In the genomic region with DNA sequence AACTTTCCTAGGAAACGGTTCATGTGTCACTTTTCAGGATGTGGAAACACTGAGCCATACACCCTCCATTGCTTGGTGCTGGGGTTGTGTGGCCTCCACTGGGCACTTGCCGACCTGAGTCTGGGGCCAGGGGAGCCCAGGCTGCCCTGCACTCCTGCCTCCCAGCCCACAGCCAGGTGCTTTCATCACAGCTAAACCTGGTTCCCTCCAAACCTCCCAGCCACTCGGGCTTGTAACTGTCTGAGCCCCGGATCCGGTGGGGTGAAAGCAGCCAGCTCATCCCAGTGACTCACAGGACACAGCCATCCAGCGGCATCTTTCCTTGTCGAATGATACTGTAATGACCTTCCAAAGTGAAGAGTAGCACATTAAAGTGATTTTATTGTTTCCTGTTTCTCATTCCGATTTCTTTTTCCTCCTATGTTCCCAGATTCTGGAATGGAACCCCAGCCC, we compare ENCODE assay signal across 10 cellular contexts. TPM values are rescaled to one million over a fixed set of nuclear protein-coding genes. Genes with fewer than 3 reads are reported as not detected.
A peak's percentile ranks its signal among the peaks of the same experiment; 100 is the strongest.
DNase-seq lines count a peak whose midpoint lies in the region; ATAC-seq and TF ChIP-seq lines count a peak whose summit lies in the region.
"Had no signal": no experiment of that assay in that cellular context is flagged by ENCODE, and none has a peak within 500 bp of the region (broad histone marks: within the 10 kb centered on the region; RNA-seq: fewer than 3 reads in every experiment).

No MANE protein-coding gene starts in this region.

- H3K27me3 Mint-ChIP-seq in activated CD8-positive, alpha-beta memory T cell treated with anti-CD3 and anti-CD28 coated beads, Interleukin-2, amount 10 ng/mL, durations not matched to agents 7 days and 5 days = no peaks in the 10 kb centered on the region

- H3K27me3 ChIP-seq in esophagus squamous epithelium = no peaks in the 10 kb centered on the region

- TF ChIP-seq CTCF in esophagus squamous epithelium (IDR thresholded peaks at IDR 0.05) = no peak

- H3K4me3 ChIP-seq in esophagus squamous epithelium = no peak overlapping the region
- H3K4me3 ChIP-seq: mucosa of descending colon had no signal

- intact Hi-C loops in esophagus squamous epithelium (cut with DNase I) = no loop called here

- DNase-seq in activated CD8-positive, alpha-beta memory T cell treated with anti-CD3 and anti-CD28 coated beads, Interleukin-2, amount 10 ng/mL, durations not matched to agents 7 days and 5 days = no peak
- DNase-seq in activated CD8-positive, alpha-beta memory T cell treated with anti-CD3 and anti-CD28 coated beads, Interleukin-2, amount 50 U/mL, for 48 hours = no peak
- DNase-seq in RKO (ENCODE audit: low spot score) (peak; percentile 84), esophagus squamous epithelium (lab: John Stamatoyannopoulos, UW) (no peak), NCI-H1105 (lab: John Stamatoyannopoulos, UW) (no peak)
- DNase-seq in stimulated activated CD8-positive, alpha-beta memory T cell treated with anti-CD3 and anti-CD28 coated beads, Interleukin-4, amount 100 ng/mL, for 48 hours = peak; percentile 23
- DNase-seq: NCI-H1048 had no signal

- H3K4me1 Mint-ChIP-seq in activated CD8-positive, alpha-beta memory T cell treated with anti-CD3 and anti-CD28 coated beads, Interleukin-2, amount 10 ng/mL, durations not matched to agents 7 days and 5 days = peaks cover 28% of the 10 kb centered on the region

- ATAC-seq in activated CD8-positive, alpha-beta memory T cell treated with anti-CD3 and anti-CD28 coated beads, Interleukin-2, amount 10 ng/mL, durations not matched to agents 7 days and 5 days = no peak
- ATAC-seq in GM19467 (IDR thresholded peaks at IDR 0.05; ENCODE audit: unreplicated experiment) (no peak), GM21737 (IDR thresholded peaks at IDR 0.05; ENCODE audit: unreplicated experiment) (no peak)
- ATAC-seq: mucosa of descending colon had no signal

- peak overlapping the region; percentile 76 to 85 (median 78) for H3K27ac ChIP-seq in esophagus squamous epithelium

- peaks cover 10 to 66% (median 32%) of the 10 kb centered on the region in 3 donors for H3K4me1 ChIP-seq in esophagus squamous epithelium

- H3K36me3 Mint-ChIP-seq in activated CD8-positive, alpha-beta memory T cell treated with anti-CD3 and anti-CD28 coated beads, Interleukin-2, amount 10 ng/mL, durations not matched to agents 7 days and 5 days = peaks cover 29% of the 10 kb centered on the region

- no peaks in the 10 kb centered on the region for H3K9me3 ChIP-seq in esophagus squamous epithelium
- H3K9me3 ChIP-seq: mucosa of descending colon had no signal

- H3K27ac Mint-ChIP-seq in activated CD8-positive, alpha-beta memory T cell treated with anti-CD3 and anti-CD28 coated beads, Interleukin-2, amount 10 ng/mL, durations not matched to agents 7 days and 5 days = peak overlapping the region; percentile 35

- CTCF ChIA-PET in activated CD8-positive, alpha-beta memory T cell treated with anti-CD3 and anti-CD28 coated beads, Interleukin-2, amount 10 ng/mL, durations not matched to agents 7 days and 5 days (lab: Charles Lee) = no interaction called here

- no peaks in the 10 kb centered on the region for H3K9me3 Mint-ChIP-seq in activated CD8-positive, alpha-beta memory T cell treated with anti-CD3 and anti-CD28 coated beads, Interleukin-2, amount 10 ng/mL, durations not matched to agents 7 days and 5 days (ENCODE audit: low read depth)

- no peak overlapping the region for H3K4me3 Mint-ChIP-seq in activated CD8-positive, alpha-beta memory T cell treated with anti-CD3 and anti-CD28 coated beads, Interleukin-2, amount 10 ng/mL, durations not matched to agents 7 days and 5 days

- 37 to 53% methylated on average over 7 to 8 of the region's 8 CpGs for WGBS in esophagus squamous epithelium, 2 donors

- peaks cover 5 to 59% (median 9%) of the 10 kb centered on the region in 3 donors for H3K36me3 ChIP-seq in esophagus squamous epithelium

- TF ChIP-seq POLR2A in esophagus squamous epithelium (IDR thresholded peaks at IDR 0.05) = no peak

RNA-seq across cellular contexts. Expression of a gene that starts 19.8 kb away (rescaled TPM):
- total RNA-seq in activated CD8-positive, alpha-beta memory T cell treated with anti-CD3 and anti-CD28 coated beads, Interleukin-2, amount 10 ng/mL, durations not matched to agents 7 days and 5 days = 100 to 1,000 TPM; 142 to 176 TPM
- total RNA-seq in esophagus squamous epithelium = 100 to 1,000 TPM in 3 of 4 donors, 10 to 100 TPM in 1; 84.5 to 244 (median 159) TPM

RNA-seq across cellular contexts. Expression of a gene that starts 33.2 kb away (rescaled TPM):
- not detected for total RNA-seq in activated CD8-positive, alpha-beta memory T cell treated with anti-CD3 and anti-CD28 coated beads, Interleukin-2, amount 10 ng/mL, durations not matched to agents 7 days and 5 days
- total RNA-seq in esophagus squamous epithelium = not detected
- total RNA-seq: mucosa of descending colon had no signal

RNA-seq across cellular contexts. Expression of a gene that starts 51.3 kb away (rescaled TPM):
- total RNA-seq in activated CD8-positive, alpha-beta memory T cell treated with anti-CD3 and anti-CD28 coated beads, Interleukin-2, amount 10 ng/mL, durations not matched to agents 7 days and 5 days = 10 to 100 TPM; 36.4 to 47.1 TPM
- 10 to 100 TPM; 36.3 to 54.3 (median 41.4) TPM for total RNA-seq in esophagus squamous epithelium

RNA-seq across cellular contexts. Expression of a gene that starts 51.5 kb away (rescaled TPM):
- 10 to 100 TPM; 14.0 to 16.1 TPM for total RNA-seq in activated CD8-positive, alpha-beta memory T cell treated with anti-CD3 and anti-CD28 coated beads, Interleukin-2, amount 10 ng/mL, durations not matched to agents 7 days and 5 days
- 1 to 10 TPM; 3.6 to 9.7 (median 8.6) TPM for total RNA-seq in esophagus squamous epithelium

Comparison
In these comparisons a context has a peak if more than half of its experiments do, and no peak if none do; other contexts are left out.
1. DNase-seq: peak in RKO (single experiment) and stimulated activated CD8-positive, alpha-beta memory T cell treated with anti-CD3 and anti-CD28 coated beads, Interleukin-4, amount 100 ng/mL, for 48 hours (single experiment); none in activated CD8-positive, alpha-beta memory T cell treated with anti-CD3 and anti-CD28 coated beads, Interleukin-2, amount 10 ng/mL, durations not matched to agents 7 days and 5 days (single experiment), activated CD8-positive, alpha-beta memory T cell treated with anti-CD3 and anti-CD28 coated beads, Interleukin-2, amount 50 U/mL, for 48 hours (single experiment), esophagus squamous epithelium (single experiment) and NCI-H1105 (single experiment).